20 cellular contexts compared by ENCODE assay signal in the genomic region with DNA sequence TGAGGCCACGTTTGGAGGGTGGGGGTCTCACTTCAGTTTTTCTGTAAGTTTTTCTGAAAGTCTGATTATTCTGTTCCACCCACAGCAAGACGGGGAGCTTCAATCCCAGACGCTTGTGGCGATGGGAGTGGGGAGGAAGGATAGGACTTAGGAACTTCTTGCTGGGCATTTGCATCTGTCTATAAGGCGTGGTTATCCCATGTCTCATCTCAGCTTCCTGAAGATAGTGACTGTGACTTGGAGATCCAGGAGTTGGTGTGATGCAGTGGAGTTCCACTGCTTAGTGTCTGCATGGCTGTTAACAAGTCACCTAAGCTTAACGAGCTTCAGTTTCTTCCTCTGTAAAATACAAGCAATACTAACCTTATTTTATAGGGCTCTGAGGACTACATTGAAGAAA. TPM values are rescaled to one million over a fixed set of nuclear protein-coding genes. Genes with fewer than 3 reads are reported as not detected.
"Had no signal": no experiment of that assay in that cellular context is flagged by ENCODE, and none has a peak within 500 bp of the region (broad histone marks: within the 10 kb centered on the region; RNA-seq: fewer than 3 reads in every experiment).

No MANE protein-coding gene starts in this region.

- FAIRE-seq: small intestine had no signal

- H3K4me3 Mint-ChIP-seq: activated CD8-positive, alpha-beta T cell treated with anti-CD3 and anti-CD28 coated beads, Interleukin-2, amount 10 ng/mL, durations not matched to agents 7 days and 5 days; activated naive CD8-positive, alpha-beta T cell treated with anti-CD3 and anti-CD28 coated beads, Interleukin-2, amount 50 U/mL, for 24 hours; activated T-helper 1 cell treated with anti-CD3 and anti-CD28 coated beads, Interleukin-12 subunit alpha, Interleukin-12 subunit beta, Interleukin-2, Interleukin-4 antibody, amounts not matched to agents 30 ng/mL and 10 ng/mL and 1 ng/mL, durations not matched to agents 14 hours and 24 hours and 36 hours; neural crest cell; stimulated activated effector memory CD8-positive, alpha-beta T cell treated with anti-CD3 and anti-CD28 coated beads, Interleukin-12 subunit alpha, Interleukin-12 subunit beta, amount 100 ng/mL, for 72 hours had no signal

- H3K36me3 ChIP-seq: ascending aorta, cardiac muscle cell, gastrocnemius medialis, ovary, WERI-Rb-1 had no signal

- H3K27ac Mint-ChIP-seq: activated CD8-positive, alpha-beta T cell treated with anti-CD3 and anti-CD28 coated beads, Interleukin-2, amount 10 ng/mL, durations not matched to agents 7 days and 5 days; activated naive CD8-positive, alpha-beta T cell treated with anti-CD3 and anti-CD28 coated beads, Interleukin-2, amount 50 U/mL, for 24 hours; activated T-helper 1 cell treated with anti-CD3 and anti-CD28 coated beads, Interleukin-12 subunit alpha, Interleukin-12 subunit beta, Interleukin-2, Interleukin-4 antibody, amounts not matched to agents 30 ng/mL and 10 ng/mL and 1 ng/mL, durations not matched to agents 14 hours and 24 hours and 36 hours; stimulated activated effector memory CD8-positive, alpha-beta T cell treated with anti-CD3 and anti-CD28 coated beads, Interleukin-12 subunit alpha, Interleukin-12 subunit beta, amount 100 ng/mL, for 72 hours had no signal

- DNase-seq: activated CD4-positive, alpha-beta T cell treated with anti-CD3 and anti-CD28 coated beads for 4 hours; activated CD8-positive, alpha-beta memory T cell treated with anti-CD3 and anti-CD28 coated beads, Interleukin-2, amount 50 U/mL, for 48 hours; activated CD8-positive, alpha-beta T cell treated with anti-CD3 and anti-CD28 coated beads, Interleukin-2, amount 10 ng/mL, durations not matched to agents 7 days and 5 days; activated naive CD4-positive, alpha-beta T cell; activated naive CD8-positive, alpha-beta T cell treated with anti-CD3 and anti-CD28 coated beads, Interleukin-2, amount 50 U/mL, for 24 hours; gastrocnemius medialis; ovary; T-helper 9 cell; WERI-Rb-1 had no signal

- H3K9me3 ChIP-seq: ascending aorta, gastrocnemius medialis, ovary had no signal

- H3K27me3 Mint-ChIP-seq: activated naive CD8-positive, alpha-beta T cell treated with anti-CD3 and anti-CD28 coated beads, Interleukin-2, amount 50 U/mL, for 24 hours had no signal

- H3K4me3 ChIP-seq: ascending aorta, cardiac muscle cell, gastrocnemius medialis, ovary had no signal

- H3K27me3 ChIP-seq: ascending aorta, gastrocnemius medialis, ovary had no signal

- H3K36me3 Mint-ChIP-seq: stimulated activated effector memory CD8-positive, alpha-beta T cell treated with anti-CD3 and anti-CD28 coated beads, Interleukin-12 subunit alpha, Interleukin-12 subunit beta, amount 100 ng/mL, for 72 hours had no signal

- H3K4me1 ChIP-seq: ascending aorta, gastrocnemius medialis had no signal

- H3K9me3 Mint-ChIP-seq: activated naive CD8-positive, alpha-beta T cell treated with anti-CD3 and anti-CD28 coated beads, Interleukin-2, amount 50 U/mL, for 24 hours; activated T-helper 1 cell treated with anti-CD3 and anti-CD28 coated beads, Interleukin-12 subunit alpha, Interleukin-12 subunit beta, Interleukin-2, Interleukin-4 antibody, amounts not matched to agents 30 ng/mL and 10 ng/mL and 1 ng/mL, durations not matched to agents 14 hours and 24 hours and 36 hours; neural crest cell; stimulated activated effector memory CD8-positive, alpha-beta T cell treated with anti-CD3 and anti-CD28 coated beads, Interleukin-12 subunit alpha, Interleukin-12 subunit beta, amount 100 ng/mL, for 72 hours had no signal

- H3K27ac ChIP-seq: ascending aorta, cardiac muscle cell, gastrocnemius medialis, ovary, WERI-Rb-1 had no signal

- H3K4me1 Mint-ChIP-seq: activated naive CD8-positive, alpha-beta T cell treated with anti-CD3 and anti-CD28 coated beads, Interleukin-2, amount 50 U/mL, for 24 hours; stimulated activated effector memory CD8-positive, alpha-beta T cell treated with anti-CD3 and anti-CD28 coated beads, Interleukin-12 subunit alpha, Interleukin-12 subunit beta, amount 100 ng/mL, for 72 hours had no signal

RNA-seq across cellular contexts. Expression of a gene that starts 58.9 kb away (rescaled TPM):
- total RNA-seq: activated CD8-positive, alpha-beta T cell treated with anti-CD3 and anti-CD28 coated beads, Interleukin-2, amount 10 ng/mL, durations not matched to agents 7 days and 5 days; ascending aorta; fibroblast of lung; kidney epithelial cell; liver; mesenteric fat pad; myocyte; neural crest cell had no signal
- polyA plus RNA-seq: fibroblast of lung, liver had no signal
